ENCODE assay signal across 34 cellular contexts in the genomic region with DNA sequence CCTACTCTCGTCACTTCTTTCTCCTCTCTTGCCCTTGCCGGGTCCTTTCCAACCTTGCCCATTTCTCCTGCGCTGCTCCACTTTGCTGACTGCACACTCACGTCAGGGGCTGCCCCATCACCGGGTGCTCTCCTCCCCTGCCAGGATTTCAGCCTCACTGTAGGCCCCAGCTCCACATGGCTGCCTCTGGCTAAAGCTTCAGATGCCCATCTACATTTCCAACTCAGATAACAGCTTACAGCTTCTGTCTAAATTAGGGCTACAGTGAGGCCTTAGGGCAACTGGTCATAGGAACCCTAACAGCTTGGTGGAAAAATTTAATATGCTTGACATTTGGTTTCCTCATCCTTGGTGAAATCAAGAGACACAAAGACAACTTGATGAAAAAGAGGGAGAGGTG. TPM values are rescaled to one million over a fixed set of nuclear protein-coding genes. Genes with fewer than 3 reads are reported as not detected.
"Had no signal": no experiment of that assay in that cellular context is flagged by ENCODE, and none has a peak within 500 bp of the region (broad histone marks: within the 10 kb centered on the region; RNA-seq: fewer than 3 reads in every experiment).

No MANE protein-coding gene starts in this region.

- H3K4me3 ChIP-seq: esophagus squamous epithelium, gastrocnemius medialis, heart right ventricle, left lung, lower lobe of right lung, mucosa of descending colon had no signal

- H3K36me3 ChIP-seq: esophagus squamous epithelium, gastrocnemius medialis, heart right ventricle, left lung, lower lobe of right lung had no signal

- H3K27me3 ChIP-seq: gastrocnemius medialis, left lung had no signal

- H3K4me1 ChIP-seq: esophagus squamous epithelium, gastrocnemius medialis, left lung, lower lobe of right lung had no signal

- H3K36me3 Mint-ChIP-seq: immature natural killer cell, mesothelial cell of epicardium, naive B cell had no signal

- DNase-seq: cortex of kidney; effector CD8-positive, alpha-beta T cell; effector memory CD8-positive, alpha-beta T cell; endodermal cell; erythroblast; esophagus squamous epithelium; foreskin fibroblast; foreskin melanocyte; gastrocnemius medialis; glutamatergic neuron; head of caudate nucleus; heart right ventricle; hippocampal formation; immature natural killer cell; islet precursor cell; kidney; kidney glomerular epithelial cell; left colon; left lung; left ventricle myocardium superior; lower lobe of right lung; mesenchymal stem cell; mucosa of descending colon; naive B cell had no signal

- H3K9me3 ChIP-seq: esophagus squamous epithelium, gastrocnemius medialis, heart right ventricle, left lung, lower lobe of right lung, mucosa of descending colon had no signal

- ATAC-seq: effector memory CD8-positive, alpha-beta T cell; esophagus mucosa; gastrocnemius medialis; heart right ventricle; left colon; left lung; left ventricle myocardium superior; lower lobe of right lung; mucosa of descending colon had no signal

- H3K4me3 Mint-ChIP-seq: dendritic cell treated with granulocyte-macrophage colony-stimulating factor and Interleukin-4, amounts not matched to agents 40 ng/mL and 50 ng/mL, for 4 days; effector memory CD8-positive, alpha-beta T cell; endodermal cell; immature natural killer cell; mesothelial cell of epicardium; naive B cell had no signal

- H3K27ac Mint-ChIP-seq: dendritic cell treated with granulocyte-macrophage colony-stimulating factor and Interleukin-4, amounts not matched to agents 40 ng/mL and 50 ng/mL, for 4 days; effector memory CD8-positive, alpha-beta T cell; endodermal cell; immature natural killer cell; mesothelial cell of epicardium; naive B cell had no signal

- H3K4me1 Mint-ChIP-seq: immature natural killer cell, naive B cell had no signal

- H3K9me3 Mint-ChIP-seq: dendritic cell treated with granulocyte-macrophage colony-stimulating factor and Interleukin-4, amounts not matched to agents 40 ng/mL and 50 ng/mL, for 4 days; effector memory CD8-positive, alpha-beta T cell; endodermal cell; mesothelial cell of epicardium had no signal

- H3K27ac ChIP-seq: epithelial cell of prostate, esophagus squamous epithelium, gastrocnemius medialis, heart right ventricle, left lung, lower lobe of right lung had no signal

RNA-seq across cellular contexts. Expression of a gene that starts 25.9 kb away (rescaled TPM):
- total RNA-seq: dermis microvascular lymphatic vessel endothelial cell, endodermal cell, esophagus mucosa, esophagus squamous epithelium, gastrocnemius medialis, glomerular endothelial cell, heart right ventricle, kidney, left colon, left lung, left ventricle myocardium superior, lower leg skin, lower lobe of right lung, lung microvascular endothelial cell, mesenteric fat pad, mesothelial cell of epicardium, mucosa of descending colon, myocyte had no signal
